In genomic region chr20:43584448-43585138, GRCh38 we compare ENCODE assay signal across 15 cellular contexts. TPM values are rescaled to one million over a fixed set of nuclear protein-coding genes. Genes with fewer than 3 reads are reported as not detected.
DNase-seq lines count a peak whose midpoint lies in the region; ATAC-seq and TF ChIP-seq lines count a peak whose summit lies in the region.
"Had no signal": no experiment of that assay in that cellular context is flagged by ENCODE, and none has a peak within 500 bp of the region (broad histone marks: within the 10 kb centered on the region; RNA-seq: fewer than 3 reads in every experiment).

No MANE protein-coding gene starts in this region.

- intact Hi-C loops in PC-3 (cut with micrococcal nuclease): no loop called here

- H2BK15ac ChIP-seq in neuronal stem cell (ENCODE audit: low read length): no peak overlapping the region

- H3K14ac ChIP-seq in neuronal stem cell (ENCODE audit: low read length): no peak overlapping the region

- H3K79me2 ChIP-seq in OCI-LY1 (ENCODE audit: insufficient read depth, low read length) (no peaks in the 10 kb centered on the region), PC-3 (ENCODE audit: low read length) (no peaks in the 10 kb centered on the region)

- H3K4me2 ChIP-seq in OCI-LY1 (ENCODE audit: low read length) (no peak overlapping the region), neuronal stem cell (ENCODE audit: insufficient read depth, low read length, poor library complexity, severe bottlenecking) (no peak overlapping the region), PC-3 (ENCODE audit: low read length) (no peak overlapping the region)

- no peaks in the 10 kb centered on the region for H3K79me1 ChIP-seq in neuronal stem cell (ENCODE audit: low read depth, low read length)

- no peak overlapping the region for H2AFZ ChIP-seq in OCI-LY1 (ENCODE audit: low read length)
- peak overlapping the region; percentile 28 for H2AFZ ChIP-seq in neuronal stem cell (ENCODE audit: low read length)
- H2AFZ ChIP-seq in PC-3 (ENCODE audit: low read length): no peak overlapping the region

- H4K91ac ChIP-seq in neuronal stem cell (ENCODE audit: low read depth, low read length, poor library complexity): no peak overlapping the region

- H3K36me3 ChIP-seq in OCI-LY1 (ENCODE audit: insufficient read depth, low read length): no peaks in the 10 kb centered on the region
- no peaks in the 10 kb centered on the region for H3K36me3 ChIP-seq in neuronal stem cell (replicated peaks in 1 of 2; ENCODE audit: control insufficient read depth in 2 of 2, insufficient read depth in 2 of 2, low read length in 2 of 2)
- no peaks in the 10 kb centered on the region for H3K36me3 ChIP-seq in PC-3 (ENCODE audit: low read depth, low read length)
- H3K36me3 ChIP-seq: uterus had no signal

- no peak overlapping the region for H3K23ac ChIP-seq in neuronal stem cell (ENCODE audit: low read depth, low read length, poor library complexity)

- H2BK120ac ChIP-seq in neuronal stem cell (ENCODE audit: low read depth, low read length): no peak overlapping the region

- ATAC-seq in PC-3: no peak
- ATAC-seq in GM21619 (IDR thresholded peaks at IDR 0.05; ENCODE audit: unreplicated experiment): no peak
- ATAC-seq: activated CD8-positive, alpha-beta T cell treated with anti-CD3 and anti-CD28 coated beads, Interleukin-2, amount 10 ng/mL, durations not matched to agents 7 days and 5 days; activated naive CD4-positive, alpha-beta T cell treated with anti-CD3 and anti-CD28 coated beads, Interleukin-2, amount 50 U/mL, for 72 hours had no signal

- H3K9ac ChIP-seq in OCI-LY1 (ENCODE audit: low read length) (no peak overlapping the region), neuronal stem cell (ENCODE audit: low read depth, low read length, poor library complexity) (no peak overlapping the region), PC-3 (ENCODE audit: low read length) (no peak overlapping the region)

- H3K27me3 ChIP-seq in OCI-LY1 (ENCODE audit: insufficient read depth, low read length) (no peaks in the 10 kb centered on the region), neuronal stem cell (ENCODE audit: control insufficient read depth in 3 of 3, insufficient read depth in 3 of 3, low read depth in 1 of 3, low read length in 3 of 3) (peaks cover 0 to 4% (median 0%) of the 10 kb centered on the region in 3 experiments), PC-3 (ENCODE audit: low read length) (no peaks in the 10 kb centered on the region)
- H3K27me3 ChIP-seq: uterus had no signal

- CTCF ChIA-PET in PC-3 (lab: Charles Lee): interaction anchor here (0.7 kb wide), 1 partner anchor 532 kb away, joined by 4 read pairs; no protein-coding TSS in a partner anchor

- H3K4me3 ChIP-seq in OCI-LY1 (ENCODE audit: low read depth, low read length, poor library complexity, severe bottlenecking) (no peak overlapping the region), fibroblast of pulmonary artery (replicated peaks; ENCODE audit: low read depth, low read length) (no peak overlapping the region), neuronal stem cell (ENCODE audit: low read length in 2 of 2) (no peak overlapping the region), PC-3 (ENCODE audit: low read length) (no peak overlapping the region)
- H3K4me3 ChIP-seq: uterus had no signal

- H3F3A ChIP-seq in OCI-LY1 (ENCODE audit: insufficient read depth, low read length) (no peaks in the 10 kb centered on the region), PC-3 (ENCODE audit: low read length, unreplicated experiment) (no peaks in the 10 kb centered on the region)

- H2BK12ac ChIP-seq in neuronal stem cell (ENCODE audit: low read length): no peak overlapping the region

- H4K8ac ChIP-seq in neuronal stem cell (ENCODE audit: low read depth, low read length): no peak overlapping the region

- whole genome bisulfite sequencing in neuronal stem cell (ENCODE audit: extremely low coverage in 2 of 2, insufficient read length in 2 of 2, insufficient replicate concordance in 1 of 2), 2 donors: no CpG with 5 or more reads among the region's 7 CpGs

- no peaks in the 10 kb centered on the region for H3K9me3 ChIP-seq in OCI-LY1 (ENCODE audit: low read length)
- no peaks in the 10 kb centered on the region for H3K9me3 ChIP-seq in neuronal stem cell (replicated peaks in 1 of 2; ENCODE audit: control insufficient read depth in 2 of 2, insufficient read depth in 1 of 2, low read depth in 1 of 2, low read length in 2 of 2)
- no peaks in the 10 kb centered on the region for H3K9me3 ChIP-seq in PC-3 (ENCODE audit: low read length)
- H3K9me3 ChIP-seq: uterus had no signal

- no peak overlapping the region for H3K4ac ChIP-seq in neuronal stem cell (ENCODE audit: low read length)

- TF ChIP-seq CTCF in OCI-LY1 (IDR thresholded peaks at IDR 0.05; ENCODE audit: low read length) (no peak), fibroblast of pulmonary artery (IDR thresholded peaks at IDR 0.05; ENCODE audit: low read length, missing control alignments) (no peak), PC-3 (conservative IDR thresholded peaks at IDR 0.05; ENCODE audit: low read depth, low read length) (no peak)

- H3K18ac ChIP-seq in neuronal stem cell (ENCODE audit: low read length): no peak overlapping the region

- H2AK5ac ChIP-seq in neuronal stem cell (ENCODE audit: low read depth, low read length): no peak overlapping the region

- H3K4me1 ChIP-seq in OCI-LY1 (ENCODE audit: insufficient read depth, low read length, severe bottlenecking): peaks cover 26% of the 10 kb centered on the region
- H3K4me1 ChIP-seq in neuronal stem cell (ENCODE audit: control insufficient read depth in 2 of 2, insufficient read depth in 1 of 2, low read depth in 1 of 2, low read length in 2 of 2): no peaks in the 10 kb centered on the region
- H3K4me1 ChIP-seq in PC-3 (ENCODE audit: insufficient read depth, low read length): no peaks in the 10 kb centered on the region
- H3K4me1 ChIP-seq: uterus had no signal

- DNase-seq in EH (ENCODE audit: low read depth): peak; percentile 89
- DNase-seq in fibroblast of pulmonary artery (ENCODE audit: low read depth): peak; percentile 67
- DNase-seq in neuronal stem cell (ENCODE audit: low spot score): no peak
- DNase-seq in LoVo (ENCODE audit: low spot score): no peak
- DNase-seq in UCSD-AML1 (lab: John Stamatoyannopoulos, UW; ENCODE audit: unreplicated experiment): no peak
- DNase-seq in PC-3: no peak
- DNase-seq: activated CD8-positive, alpha-beta T cell treated with anti-CD3 and anti-CD28 coated beads, Interleukin-2, amount 10 ng/mL, durations not matched to agents 7 days and 5 days; NCI-H146; NCI-H82; T-helper 1 cell had no signal

- no peaks in the 10 kb centered on the region for H3K9me2 ChIP-seq in OCI-LY1 (ENCODE audit: low read depth, low read length)
- H3K9me2 ChIP-seq in PC-3 (replicated peaks; ENCODE audit: low read length): no peaks in the 10 kb centered on the region

- POLR2A ChIA-PET in PC-3 (lab: Charles Lee; ENCODE audit: unreplicated experiment): no interaction called here

- H2BK5ac ChIP-seq in neuronal stem cell (ENCODE audit: low read length): no peak overlapping the region

- H3K27ac ChIP-seq in OCI-LY1 (ENCODE audit: low read depth, low read length, poor library complexity, severe bottlenecking) (peak overlapping the region; percentile 82), neuronal stem cell (replicated peaks; ENCODE audit: low read length) (no peak overlapping the region), PC-3 (ENCODE audit: low read length) (no peak overlapping the region)
- H3K27ac ChIP-seq: uterus had no signal

- no peaks in the 10 kb centered on the region for H4K20me1 ChIP-seq in OCI-LY1 (ENCODE audit: insufficient read depth, low read length)
- H4K20me1 ChIP-seq in PC-3 (ENCODE audit: low read length): no peaks in the 10 kb centered on the region

- no TSS peak for BruUV-seq in PC-3 (replicated peaks; lab: Mats Ljungman, UMichigan)

RNA-seq across cellular contexts. Expression of gene IFT52, which starts 6.1 kb away (rescaled TPM):
- 98.6 TPM for polyA plus RNA-seq in neuronal stem cell (2013, experiment 1 of 2)
- polyA plus RNA-seq in neuronal stem cell (2013, experiment 2 of 2): 102 TPM
- total RNA-seq in PC-3 (2014; rRNA removed): 22.9 and 23.0 TPM in 2 replicates

RNA-seq across cellular contexts. Expression of gene SGK2, which starts 25.8 kb away (rescaled TPM):
- 1.7 TPM for polyA plus RNA-seq in neuronal stem cell (2013, experiment 1 of 2)
- polyA plus RNA-seq in neuronal stem cell (2013, experiment 2 of 2): 1.9 TPM
- total RNA-seq in PC-3 (2014; rRNA removed): 3.0 and 6.6 TPM in 2 replicates
- total RNA-seq: HT1080 had no signal

Comparison
In these comparisons a context has a peak if more than half of its experiments do, and no peak if none do; other contexts are left out.
1. DNase-seq: peak in EH (single experiment) and fibroblast of pulmonary artery (single experiment); none in neuronal stem cell (single experiment), LoVo (single experiment), UCSD-AML1 (single experiment) and PC-3 (single experiment).